8 cellular contexts compared by ENCODE assay signal in the genomic region with DNA sequence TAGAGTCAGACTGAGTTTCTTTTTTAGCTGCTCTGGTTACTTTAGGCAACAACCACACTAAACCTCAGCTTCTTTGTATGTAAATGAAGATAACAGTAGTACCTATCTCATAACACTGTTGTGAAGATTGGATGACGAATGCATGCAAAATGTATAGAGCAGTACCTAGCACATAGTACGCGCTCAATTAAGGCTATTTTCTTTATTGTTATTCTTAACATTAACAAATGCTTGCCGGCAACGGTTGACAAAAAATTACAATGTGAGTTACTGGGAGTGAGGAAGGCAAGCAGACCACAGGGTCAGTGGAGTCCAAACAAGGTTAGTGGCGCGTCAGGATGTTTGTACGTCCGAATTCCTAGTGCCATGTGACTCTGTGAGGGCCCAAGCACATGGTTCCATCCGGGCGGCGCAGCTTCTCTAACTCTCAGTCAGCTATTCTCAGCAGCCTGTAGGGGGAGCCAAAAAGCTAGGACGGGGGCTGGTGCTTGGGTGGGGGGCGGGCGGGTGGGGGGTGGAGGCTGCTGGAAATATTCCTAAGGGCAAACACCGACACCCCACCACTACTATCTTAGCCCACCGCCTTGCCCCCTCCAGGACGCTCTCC. TPM values are rescaled to one million over a fixed set of nuclear protein-coding genes. Genes with fewer than 3 reads are reported as not detected.
DNase-seq lines count a peak whose midpoint lies in the region; ATAC-seq and TF ChIP-seq lines count a peak whose summit lies in the region.

No MANE protein-coding gene starts in this region.

- no peak for TF ChIP-seq POLR2A in heart left ventricle (IDR thresholded peaks at IDR 0.05)

- no peaks in the 10 kb centered on the region for H3K9me3 Mint-ChIP-seq in activated T-cell treated with anti-CD3 and anti-CD28 coated beads, Interleukin-2, amount 50 U/mL, for 72 hours

- no peak overlapping the region for H3K27ac Mint-ChIP-seq in activated T-cell treated with anti-CD3 and anti-CD28 coated beads, Interleukin-2, amount 50 U/mL, for 72 hours

- no peaks in the 10 kb centered on the region for H3F3A ChIP-seq in smooth muscle cell (ENCODE audit: low read depth)

- no peak for DNase-seq in activated T-cell treated with anti-CD3 and anti-CD28 coated beads, Interleukin-2, amount 50 U/mL, for 72 hours
- no peak for DNase-seq in activated T-cell treated with anti-CD3 and anti-CD28 coated beads, Interleukin-2, amount 50 U/mL, for 48 hours
- DNase-seq in NT2/D1 (ENCODE audit: low read depth, low spot score): peak; percentile 80
- peak in 1 of 5 donors; percentile 30 for DNase-seq in heart left ventricle
- no peak for DNase-seq in smooth muscle cell (lab: John Stamatoyannopoulos, UW; ENCODE audit: unreplicated experiment)
- DNase-seq in glomerular visceral epithelial cell (ENCODE audit: extremely low spot score): no peak
- no peak for DNase-seq in dedifferentiated amniotic fluid mesenchymal stem cell (ENCODE audit: extremely low spot score)

- H3K27me3 Mint-ChIP-seq in activated T-cell treated with anti-CD3 and anti-CD28 coated beads, Interleukin-2, amount 50 U/mL, for 72 hours (ENCODE audit: low read depth): peaks cover 26% of the 10 kb centered on the region

- H3K9me3 ChIP-seq in NT2/D1 (ENCODE audit: insufficient read depth, low read length) (no peaks in the 10 kb centered on the region), heart left ventricle (no peaks in the 10 kb centered on the region), smooth muscle cell (replicated peaks; ENCODE audit: low read depth) (no peaks in the 10 kb centered on the region)

- H3K4me1 ChIP-seq in NT2/D1 (ENCODE audit: insufficient read depth, insufficient read length): peaks cover 8% of the 10 kb centered on the region
- peaks cover 0 to 13% (median 0%) of the 10 kb centered on the region in 12 donors for H3K4me1 ChIP-seq in heart left ventricle
- H3K4me1 ChIP-seq in smooth muscle cell (ENCODE audit: low read depth): no peaks in the 10 kb centered on the region

- ATAC-seq in activated T-cell treated with anti-CD3 and anti-CD28 coated beads, Interleukin-2, amount 50 U/mL, for 72 hours (replicated peaks in 1 of 2): peak; percentile 10 to 19
- ATAC-seq in heart left ventricle (peak; percentile 18 to 62 (median 46)), GM19023 (IDR thresholded peaks at IDR 0.05; ENCODE audit: unreplicated experiment) (no peak)

- no peak overlapping the region for H2AFZ ChIP-seq in smooth muscle cell (ENCODE audit: low read depth)

- intact Hi-C loops in heart left ventricle (cut with DNase I): loop anchor here in 1 of 10 donors (10.0 kb wide), 1 partner anchor 261 kb away; no protein-coding TSS in a partner anchor

- no peaks in the 10 kb centered on the region for H4K20me1 ChIP-seq in smooth muscle cell (ENCODE audit: low read depth)

- TF ChIP-seq CTCF in heart left ventricle (IDR thresholded peaks at IDR 0.05) (peak in 7 of 12 donors; percentile 22 to 41 (median 27)), smooth muscle cell (IDR thresholded peaks at IDR 0.05; ENCODE audit: borderline replicate concordance, insufficient read depth, poor library complexity, severe bottlenecking) (peak; percentile 36)

- peaks cover 4% of the 10 kb centered on the region for H3K4me1 Mint-ChIP-seq in activated T-cell treated with anti-CD3 and anti-CD28 coated beads, Interleukin-2, amount 50 U/mL, for 72 hours (ENCODE audit: low read depth)

- peak overlapping the region; percentile 87 for H3K4me2 ChIP-seq in smooth muscle cell

- H3K9ac ChIP-seq in NT2/D1 (ENCODE audit: insufficient read length, low read depth): peak overlapping the region; percentile 82
- H3K9ac ChIP-seq in smooth muscle cell (ENCODE audit: low read depth): no peak overlapping the region

- 23 to 58% (median 38%) methylated on average over 13 to 18 of the region's 18 CpGs for WGBS in heart left ventricle, 4 donors
- 40% methylated on average over 14 of the region's 18 CpGs for WGBS in smooth muscle cell (ENCODE audit: low lambda C conversion rate)

- H3K36me3 Mint-ChIP-seq in activated T-cell treated with anti-CD3 and anti-CD28 coated beads, Interleukin-2, amount 50 U/mL, for 72 hours (ENCODE audit: insufficient read depth in 2 of 2): no peaks in the 10 kb centered on the region

- H3K27ac ChIP-seq in heart left ventricle (peak overlapping the region in 6 of 12 donors; percentile 42 to 81 (median 61)), smooth muscle cell (ENCODE audit: low read depth) (no peak overlapping the region)

- H3K36me3 ChIP-seq in NT2/D1 (ENCODE audit: insufficient read depth, insufficient read length, low read length) (peaks cover 9% of the 10 kb centered on the region), heart left ventricle (no peaks in the 10 kb centered on the region), smooth muscle cell (ENCODE audit: low read depth) (no peaks in the 10 kb centered on the region)

- H3K79me2 ChIP-seq in smooth muscle cell (ENCODE audit: low read depth): no peaks in the 10 kb centered on the region

- H3K27me3 ChIP-seq in NT2/D1 (ENCODE audit: insufficient read depth, insufficient read length) (peaks cover 12% of the 10 kb centered on the region), heart left ventricle (peaks cover 0 to 35% (median 0%) of the 10 kb centered on the region in 9 donors), smooth muscle cell (ENCODE audit: low read depth) (peaks cover 24% of the 10 kb centered on the region)

- H3K4me3 ChIP-seq in NT2/D1 (ENCODE audit: insufficient read length, low read depth) (peak overlapping the region; percentile 80), heart left ventricle (peak overlapping the region in 9 of 12 donors; percentile 49 to 64 (median 56)), smooth muscle cell (peak overlapping the region; percentile 48)

- peak overlapping the region; percentile 79 to 83 for H3K4me3 Mint-ChIP-seq in activated T-cell treated with anti-CD3 and anti-CD28 coated beads, Interleukin-2, amount 50 U/mL, for 72 hours

RNA-seq across cellular contexts. Expression of gene NALF2, which starts 0.8 kb away (rescaled TPM):
- under 1 TPM; 0.31 to 0.69 TPM for total RNA-seq in activated T-cell treated with anti-CD3 and anti-CD28 coated beads, Interleukin-2, amount 50 U/mL, for 72 hours
- total RNA-seq in heart left ventricle: 10 to 100 TPM in 6 of 9 donors, 1 to 10 TPM in 3; 6.0 to 60.5 (median 18.0) TPM
- 10 to 100 TPM in 1 of 2 donors, 1 to 10 TPM in 1; 1.5 to 41.6 TPM for polyA plus RNA-seq in heart left ventricle
- total RNA-seq in smooth muscle cell: not detected in 2 replicates
- not detected in 2 replicates for polyA plus RNA-seq in smooth muscle cell
